8 cellular contexts compared by ENCODE assay signal in genomic region chr6:26204332-26205160, GRCh38.
DNase-seq lines count a peak whose midpoint lies in the region; ATAC-seq lines count a peak whose summit lies in the region.

No MANE protein-coding gene starts in this region.

- ATAC-seq in GM21529 (IDR thresholded peaks at IDR 0.05; ENCODE audit: unreplicated experiment), result peak; percentile 54
- ATAC-seq in naive B cell (ENCODE audit: low read depth in 2 of 2), result peak; percentile 56 to 61

- peaks cover 17 to 31% (median 25%) of the 10 kb centered on the region in 3 donors for H3K4me1 Mint-ChIP-seq in naive B cell

- H3K4me3 Mint-ChIP-seq in naive B cell, result no peak overlapping the region

- no peaks in the 10 kb centered on the region for H3K36me3 Mint-ChIP-seq in naive B cell

- in situ Hi-C loops in KBM-7 (cut with MboI; ENCODE audit: low pct_unique_long_range_greater_than_20kb, low sequenced_read_pairs), result no loop called here

- H3K9me3 Mint-ChIP-seq in naive B cell, result peaks cover 0 to 9% (median 2%) of the 10 kb centered on the region in 7 donors

- H3K27ac Mint-ChIP-seq in naive B cell, result no peak overlapping the region

- peak; percentile 98 for DNase-seq in DMS114 treated with DMSO at 0.1 percent for 48 hours (lab: John Stamatoyannopoulos, UW; ENCODE audit: unreplicated experiment)
- peak; percentile 99 for DNase-seq in KBM-7
- DNase-seq in OCI-M2 (lab: John Stamatoyannopoulos, UW; ENCODE audit: unreplicated experiment), result peak; percentile 96
- DNase-seq in activated T-cell treated with anti-CD3 and anti-CD28 coated beads, Interleukin-2, amount 50 U/mL, for 48 hours, result peak; percentile 89 to 90
- peak; percentile 98 for DNase-seq in fibroblast of gingiva (ENCODE audit: low read depth)
- peak; percentile 82 for DNase-seq in naive B cell
- peak; percentile 73 to 93 (median 90) for DNase-seq in stimulated activated naive CD4-positive, alpha-beta T cell (lab: John Stamatoyannopoulos, UW)

- no peaks in the 10 kb centered on the region for H3K27me3 Mint-ChIP-seq in naive B cell

Comparison
In these comparisons a context has a peak if more than half of its experiments do, and no peak if none do; other contexts are left out.
1. Peak in every context shown above with its lines: DNase-seq and ATAC-seq.